In genomic region chr2:5540856-5541255, GRCh38 we compare ENCODE assay signal across 14 cellular contexts.
DNase-seq lines count a peak whose midpoint lies in the region; ATAC-seq and TF ChIP-seq lines count a peak whose summit lies in the region.
"Had no signal": no experiment of that assay in that cellular context is flagged by ENCODE, and none has a peak within 500 bp of the region (broad histone marks: within the 10 kb centered on the region; RNA-seq: fewer than 3 reads in every experiment).

No MANE protein-coding gene starts in this region.

- H3K27ac Mint-ChIP-seq in mesothelial cell of epicardium: peak overlapping the region; percentile 86
- H3K27ac Mint-ChIP-seq in stimulated activated memory B cell treated with anti-CD40 and anti-IgM and Interleukin-4, amounts not matched to agents 10 μg/mL and 1 μg/mL and 100 μg/mL, for 72 hours: no peak overlapping the region
- H3K27ac Mint-ChIP-seq: CD4-positive, CD25-positive, alpha-beta regulatory T cell had no signal

- ATAC-seq in stimulated activated memory B cell treated with anti-CD40 and anti-IgM and Interleukin-4, amounts not matched to agents 10 μg/mL and 1 μg/mL and 100 μg/mL, for 72 hours: no peak
- ATAC-seq in GM21825 (IDR thresholded peaks at IDR 0.05; ENCODE audit: unreplicated experiment): no peak

- peaks cover 49% of the 10 kb centered on the region for H3K4me1 Mint-ChIP-seq in mesothelial cell of epicardium
- no peaks in the 10 kb centered on the region for H3K4me1 Mint-ChIP-seq in stimulated activated memory B cell treated with anti-CD40 and anti-IgM and Interleukin-4, amounts not matched to agents 10 μg/mL and 1 μg/mL and 100 μg/mL, for 72 hours
- H3K4me1 Mint-ChIP-seq: CD4-positive, CD25-positive, alpha-beta regulatory T cell had no signal

- TF ChIP-seq CTCF in SK-N-SH (IDR thresholded peaks at IDR 0.05) (no peak), mesothelial cell of epicardium (IDR thresholded peaks at IDR 0.05; ENCODE audit: unreplicated experiment) (no peak), thyroid gland (IDR thresholded peaks at IDR 0.05) (no peak)

- TF ChIP-seq RAD21 in SK-N-SH (IDR thresholded peaks at IDR 0.05; ENCODE audit: low read length): peak; percentile 6; the same call in 1 of the 2 replicates

- H3K9me3 ChIP-seq in MG63 (peaks cover 19% of the 10 kb centered on the region), SK-N-SH (0 out of 2 replicates have a peak, but pooled peaks cover 11% of the 10 kb centered on the region), thyroid gland (no peaks in the 10 kb centered on the region)

- H3K4me3 Mint-ChIP-seq in mesothelial cell of epicardium: peak overlapping the region; percentile 34
- no peak overlapping the region for H3K4me3 Mint-ChIP-seq in stimulated activated memory B cell treated with anti-CD40 and anti-IgM and Interleukin-4, amounts not matched to agents 10 μg/mL and 1 μg/mL and 100 μg/mL, for 72 hours
- H3K4me3 Mint-ChIP-seq: CD4-positive, CD25-positive, alpha-beta regulatory T cell had no signal

- intact Hi-C loops in thyroid gland (cut with DNase I): no loop called here

- no peaks in the 10 kb centered on the region for H3K79me2 ChIP-seq in SK-N-SH (ENCODE audit: insufficient read depth)

- H3F3A ChIP-seq in SK-N-SH (replicated peaks; ENCODE audit: insufficient read depth): no peaks in the 10 kb centered on the region

- POLR2A ChIA-PET in SK-N-SH (lab: Yijun Ruan, JAX): interaction anchor here (1.5 kb wide), 1 partner anchor 151 kb away, joined by 3 read pairs; the partner anchor contains the start of gene SOX11

- H3K9me3 Mint-ChIP-seq in mesothelial cell of epicardium: peaks cover 35% of the 10 kb centered on the region
- H3K9me3 Mint-ChIP-seq in stimulated activated memory B cell treated with anti-CD40 and anti-IgM and Interleukin-4, amounts not matched to agents 10 μg/mL and 1 μg/mL and 100 μg/mL, for 72 hours: peaks cover 20% of the 10 kb centered on the region

- no peak for TF ChIP-seq POLR2A in thyroid gland (IDR thresholded peaks at IDR 0.05)

- 5% methylated on average over 5 of the region's 5 CpGs for WGBS in SK-N-SH (ENCODE audit: low lambda C conversion rate)
- WGBS in thyroid gland, 2 donors: 44 to 49% methylated on average over 5 of the region's 5 CpGs

- no peak overlapping the region for H3K9ac ChIP-seq in SK-N-SH
- H3K9ac ChIP-seq: BLaER1 treated with 17β-estradiol and CSF1 and Interleukin-3, amounts not matched to agents 10 nM and 100 nM; GM23248 had no signal

- H4K20me1 ChIP-seq in SK-N-SH (ENCODE audit: insufficient read depth): no peaks in the 10 kb centered on the region
- H4K20me1 ChIP-seq: BLaER1 treated with 17β-estradiol and CSF1 and Interleukin-3, amounts not matched to agents 10 nM and 100 nM had no signal

- H3K27me3 ChIP-seq in MG63 (no peaks in the 10 kb centered on the region), SK-N-SH (ENCODE audit: insufficient read depth) (no peaks in the 10 kb centered on the region), thyroid gland (no peaks in the 10 kb centered on the region)
- H3K27me3 ChIP-seq: BLaER1 treated with 17β-estradiol and CSF1 and Interleukin-3, amounts not matched to agents 10 nM and 100 nM had no signal

- CTCF ChIA-PET in SK-N-SH (lab: Yijun Ruan, JAX): interaction anchor here (0.6 to 1.4 kb wide), 3 partner anchors 11 to 150 kb away, joined by 3 to 4 read pairs (median 4); no protein-coding TSS in a partner anchor

- peak overlapping the region in 1 of 2 experiments; percentile 66; a peak in 2 of 4 replicates for H3K27ac ChIP-seq in SK-N-SH (ENCODE audit: low read depth in 2 of 2, low read length in 1 of 2)
- no peak overlapping the region for H3K27ac ChIP-seq in thyroid gland
- H3K27ac ChIP-seq: BLaER1 treated with 17β-estradiol and CSF1 and Interleukin-3, amounts not matched to agents 10 nM and 100 nM; GM23248; HL-60 had no signal

- peak in 1 of 2 experiments; percentile 46; a peak in 1 of 4 replicates for TF ChIP-seq EP300 in SK-N-SH (IDR thresholded peaks at IDR 0.05; ENCODE audit: borderline replicate concordance in 1 of 2, low read depth in 1 of 2, low read length in 1 of 2)

- peaks cover 27% of the 10 kb centered on the region for H3K36me3 Mint-ChIP-seq in mesothelial cell of epicardium
- no peaks in the 10 kb centered on the region for H3K36me3 Mint-ChIP-seq in stimulated activated memory B cell treated with anti-CD40 and anti-IgM and Interleukin-4, amounts not matched to agents 10 μg/mL and 1 μg/mL and 100 μg/mL, for 72 hours

- DNase-seq in MG63: peak; percentile 2
- DNase-seq in SK-N-SH: peak; percentile 54
- DNase-seq in mesothelial cell of epicardium (ENCODE audit: low spot score in 2 of 2, unreplicated experiment in 2 of 2): no peak
- DNase-seq in thyroid gland: peak; percentile 41 to 57
- DNase-seq in effector CD4-positive, alpha-beta T cell: no peak
- DNase-seq: ACHN; CD4-positive, CD25-positive, alpha-beta regulatory T cell; GF-D8; GM23248; H7 had no signal

- H2AFZ ChIP-seq in SK-N-SH (ENCODE audit: low read depth): no peak overlapping the region
- H2AFZ ChIP-seq: GM23248 had no signal

- H3K36me3 ChIP-seq in MG63: no peaks in the 10 kb centered on the region
- no peaks in the 10 kb centered on the region for H3K36me3 ChIP-seq in SK-N-SH (replicated peaks in 1 of 2; ENCODE audit: control insufficient read depth in 1 of 2, insufficient read depth in 2 of 2, low read length in 1 of 2)
- no peaks in the 10 kb centered on the region for H3K36me3 ChIP-seq in thyroid gland
- H3K36me3 ChIP-seq: BLaER1 treated with 17β-estradiol and CSF1 and Interleukin-3, amounts not matched to agents 10 nM and 100 nM had no signal

- no peaks in the 10 kb centered on the region for H3K9me2 ChIP-seq in SK-N-SH

- peaks cover 0 to 29% of the 10 kb centered on the region in 2 experiments; a peak in 2 of 4 replicates for H3K4me1 ChIP-seq in SK-N-SH (ENCODE audit: control insufficient read depth in 1 of 2, insufficient read depth in 2 of 2, low read depth in 1 of 2, low read length in 1 of 2)
- H3K4me1 ChIP-seq in thyroid gland: peaks cover 16 to 25% of the 10 kb centered on the region in 2 donors
- H3K4me1 ChIP-seq: BLaER1 treated with 17β-estradiol and CSF1 and Interleukin-3, amounts not matched to agents 10 nM and 100 nM had no signal

- H3K27me3 Mint-ChIP-seq in mesothelial cell of epicardium (ENCODE audit: low read depth): no peaks in the 10 kb centered on the region
- no peaks in the 10 kb centered on the region for H3K27me3 Mint-ChIP-seq in stimulated activated memory B cell treated with anti-CD40 and anti-IgM and Interleukin-4, amounts not matched to agents 10 μg/mL and 1 μg/mL and 100 μg/mL, for 72 hours
- H3K27me3 Mint-ChIP-seq: CD4-positive, CD25-positive, alpha-beta regulatory T cell had no signal

- no peak overlapping the region for H3K4me2 ChIP-seq in SK-N-SH
- H3K4me2 ChIP-seq: BLaER1 treated with 17β-estradiol and CSF1 and Interleukin-3, amounts not matched to agents 10 nM and 100 nM had no signal

- H3K4me3 ChIP-seq in MG63: no peak overlapping the region
- no peak overlapping the region for H3K4me3 ChIP-seq in SK-N-SH (ENCODE audit: low read depth in 2 of 2, low read length in 1 of 2)
- H3K4me3 ChIP-seq in thyroid gland (replicated peaks in 1 of 3): no peak overlapping the region
- H3K4me3 ChIP-seq: BLaER1 treated with 17β-estradiol and CSF1 and Interleukin-3, amounts not matched to agents 10 nM and 100 nM; GM23248 had no signal

TF ChIP-seq in SK-N-SH, 30 proteins besides CTCF, POLR2A, EP300 and RAD21:
- peak; percentile 44; the same call in 1 of the 2 replicates for TF ChIP-seq MXI1 (IDR thresholded peaks at IDR 0.05; ENCODE audit: low read depth, low read length)
- TF ChIP-seq NFIC (IDR thresholded peaks at IDR 0.05; ENCODE audit: borderline replicate concordance): no peak
- no peak for TF ChIP-seq ZBTB33 (IDR thresholded peaks at IDR 0.05; ENCODE audit: borderline replicate concordance, low read depth)
- peak; percentile 23; the same call in 1 of the 2 replicates for TF ChIP-seq GATA2 (CRISPR knock-in tag; IDR thresholded peaks at IDR 0.05)
- no peak for TF ChIP-seq CHD2 (IDR thresholded peaks at IDR 0.05; ENCODE audit: low read length, partially characterized antibody)

Comparison
In these comparisons a context has a peak if more than half of its experiments do, and no peak if none do; other contexts are left out.
1. DNase-seq: peak in MG63 (single experiment), SK-N-SH (single experiment) and thyroid gland (2 of 2); none in mesothelial cell of epicardium (0 of 2) and effector CD4-positive, alpha-beta T cell (single experiment).